In the genomic region with DNA sequence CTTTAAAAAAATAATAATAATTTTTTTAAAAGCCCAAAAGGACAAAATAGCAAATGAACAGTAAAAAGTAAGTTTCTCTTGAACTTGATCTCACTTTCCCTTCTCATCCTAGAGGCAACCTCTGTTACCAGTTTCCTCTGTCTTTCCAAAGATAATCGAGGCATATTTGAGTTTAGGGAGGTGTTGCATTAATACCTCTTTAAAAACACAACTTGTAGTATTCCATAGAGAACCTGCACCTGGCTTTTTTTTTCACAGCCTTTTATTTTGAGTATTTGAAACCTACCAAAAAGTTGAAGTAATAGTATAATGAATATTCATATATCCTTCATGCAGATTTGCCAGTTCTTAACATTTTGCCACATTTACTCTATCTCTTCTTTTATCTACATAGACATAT, we compare ENCODE assay signal across 15 cellular contexts. TPM values are rescaled to one million over a fixed set of nuclear protein-coding genes. Genes with fewer than 3 reads are reported as not detected.
DNase-seq lines count a peak whose midpoint lies in the region; ATAC-seq lines count a peak whose summit lies in the region.
"Had no signal": no experiment of that assay in that cellular context is flagged by ENCODE, and none has a peak within 500 bp of the region (broad histone marks: within the 10 kb centered on the region; RNA-seq: fewer than 3 reads in every experiment).

No MANE protein-coding gene starts in this region.

- peaks cover 97% of the 10 kb centered on the region for H3K79me2 ChIP-seq in GM23248 (ENCODE audit: insufficient read depth)

- ATAC-seq in naive thymus-derived CD4-positive, alpha-beta T cell = no peak
- ATAC-seq in GM18519 (IDR thresholded peaks at IDR 0.05; ENCODE audit: low FRiP score, unreplicated experiment) = no peak
- ATAC-seq: left lobe of liver had no signal

- H3K27me3 Mint-ChIP-seq in activated T-helper 1 cell treated with anti-CD3 and anti-CD28 coated beads, Interleukin-12 subunit alpha, Interleukin-12 subunit beta, Interleukin-2, Interleukin-4 antibody, amounts not matched to agents 30 ng/mL and 10 ng/mL and 1 ng/mL, durations not matched to agents 14 hours and 24 hours and 36 hours (ENCODE audit: insufficient read depth) = no peaks in the 10 kb centered on the region
- H3K27me3 Mint-ChIP-seq in naive thymus-derived CD4-positive, alpha-beta T cell = no peaks in the 10 kb centered on the region

- POLR2A ChIA-PET in naive thymus-derived CD4-positive, alpha-beta T cell (lab: Charles Lee) = interaction anchor here (0.6 to 28.9 kb wide), 3 partner anchors 6 to 93 kb away, joined by 5 to 1077 read pairs (median 1077); a partner anchor contains a TSS

- in situ Hi-C loops in GM23248 (cut with MboI) = no loop called here

- peaks cover 6% of the 10 kb centered on the region; the same call in 1 of the 2 replicates for H3F3A ChIP-seq in GM23248 (ENCODE audit: insufficient read depth)

- no peak for DNase-seq in GM23248
- no peak for DNase-seq in activated T-helper 1 cell treated with anti-CD3 and anti-CD28 coated beads, Interleukin-12 subunit alpha, Interleukin-12 subunit beta, Interleukin-2, Interleukin-4 antibody, amounts not matched to agents 30 ng/mL and 10 ng/mL and 1 ng/mL, durations not matched to agents 14 hours and 24 hours and 36 hours (ENCODE audit: low spot score)
- DNase-seq in naive thymus-derived CD4-positive, alpha-beta T cell = no peak
- DNase-seq in COLO668 (lab: John Stamatoyannopoulos, UW; ENCODE audit: unreplicated experiment) = no peak
- DNase-seq in medulla oblongata (ENCODE audit: extremely low spot score) = no peak
- DNase-seq in SHP77 (lab: John Stamatoyannopoulos, UW) = no peak
- DNase-seq: effector CD8-positive, alpha-beta T cell; NCI-H1694; trophoblast cell had no signal

- peaks cover 80% of the 10 kb centered on the region for H3K4me1 Mint-ChIP-seq in activated T-helper 1 cell treated with anti-CD3 and anti-CD28 coated beads, Interleukin-12 subunit alpha, Interleukin-12 subunit beta, Interleukin-2, Interleukin-4 antibody, amounts not matched to agents 30 ng/mL and 10 ng/mL and 1 ng/mL, durations not matched to agents 14 hours and 24 hours and 36 hours (ENCODE audit: low read depth)
- H3K4me1 Mint-ChIP-seq in naive thymus-derived CD4-positive, alpha-beta T cell = peaks cover 56 to 95% (median 86%) of the 10 kb centered on the region in 7 donors

- intact Hi-C loops in activated T-helper 1 cell treated with anti-CD3 and anti-CD28 coated beads, Interleukin-12 subunit alpha, Interleukin-12 subunit beta, Interleukin-2, Interleukin-4 antibody, amounts not matched to agents 30 ng/mL and 10 ng/mL and 1 ng/mL, durations not matched to agents 14 hours and 24 hours and 36 hours (cut with micrococcal nuclease) = no loop called here
- intact Hi-C loops in naive thymus-derived CD4-positive, alpha-beta T cell (cut with micrococcal nuclease) = no loop called here

- 54 to 66% methylated on average over 1 of the region's 1 CpG for WGBS in GM23248 (ENCODE audit: low coverage in 1 of 2, low lambda C conversion rate in 2 of 2, missing lambda C conversion rate in 2 of 2), 2 experiments

- peak overlapping the region; percentile 89; the same call in 1 of the 2 replicates for H3K27ac ChIP-seq in BLaER1
- H3K27ac ChIP-seq in GM23248 = peak overlapping the region; percentile 34
- H3K27ac ChIP-seq in naive thymus-derived CD4-positive, alpha-beta T cell (ENCODE audit: low read depth, low read length) = peak overlapping the region; percentile 92

- no peak overlapping the region for H2AFZ ChIP-seq in GM23248

- peaks cover 94% of the 10 kb centered on the region for H3K4me1 ChIP-seq in BLaER1
- peaks cover 25% of the 10 kb centered on the region for H3K4me1 ChIP-seq in GM23248 (ENCODE audit: insufficient read depth)
- peaks cover 86 to 97% of the 10 kb centered on the region in 2 donors for H3K4me1 ChIP-seq in naive thymus-derived CD4-positive, alpha-beta T cell (ENCODE audit: control insufficient read depth in 2 of 2, insufficient read depth in 2 of 2, low read length in 2 of 2)

- peaks cover 43% of the 10 kb centered on the region for H3K36me3 Mint-ChIP-seq in activated T-helper 1 cell treated with anti-CD3 and anti-CD28 coated beads, Interleukin-12 subunit alpha, Interleukin-12 subunit beta, Interleukin-2, Interleukin-4 antibody, amounts not matched to agents 30 ng/mL and 10 ng/mL and 1 ng/mL, durations not matched to agents 14 hours and 24 hours and 36 hours (ENCODE audit: low read depth)
- peaks cover 0 to 47% (median 6%) of the 10 kb centered on the region in 5 donors for H3K36me3 Mint-ChIP-seq in naive thymus-derived CD4-positive, alpha-beta T cell

- H3K9ac ChIP-seq in BLaER1 = peak overlapping the region; percentile 78
- H3K9ac ChIP-seq in GM23248 = 0 out of 2 replicates have a peak overlapping the region, but pooled peaks have one; percentile 4

- H3K4me3 Mint-ChIP-seq in activated T-helper 1 cell treated with anti-CD3 and anti-CD28 coated beads, Interleukin-12 subunit alpha, Interleukin-12 subunit beta, Interleukin-2, Interleukin-4 antibody, amounts not matched to agents 30 ng/mL and 10 ng/mL and 1 ng/mL, durations not matched to agents 14 hours and 24 hours and 36 hours = peak overlapping the region; percentile 75
- peak overlapping the region; percentile 69 to 97 (median 88) for H3K4me3 Mint-ChIP-seq in naive thymus-derived CD4-positive, alpha-beta T cell

- no peaks in the 10 kb centered on the region for H3K9me3 ChIP-seq in BLaER1
- no peaks in the 10 kb centered on the region for H3K9me3 ChIP-seq in GM23248 (ENCODE audit: low read depth)
- no peaks in the 10 kb centered on the region for H3K9me3 ChIP-seq in naive thymus-derived CD4-positive, alpha-beta T cell (ENCODE audit: control insufficient read depth in 2 of 3, low read length in 3 of 3)

- no peaks in the 10 kb centered on the region for H3K9me2 ChIP-seq in GM23248 (ENCODE audit: insufficient read depth)

- H3K27ac Mint-ChIP-seq in activated T-helper 1 cell treated with anti-CD3 and anti-CD28 coated beads, Interleukin-12 subunit alpha, Interleukin-12 subunit beta, Interleukin-2, Interleukin-4 antibody, amounts not matched to agents 30 ng/mL and 10 ng/mL and 1 ng/mL, durations not matched to agents 14 hours and 24 hours and 36 hours = peak overlapping the region; percentile 91
- H3K27ac Mint-ChIP-seq in naive thymus-derived CD4-positive, alpha-beta T cell = peak overlapping the region; percentile 83 to 98 (median 95)

- no peaks in the 10 kb centered on the region for H3K27me3 ChIP-seq in BLaER1
- H3K27me3 ChIP-seq in GM23248 (replicated peaks; ENCODE audit: insufficient read depth) = no peaks in the 10 kb centered on the region
- H3K27me3 ChIP-seq in naive thymus-derived CD4-positive, alpha-beta T cell (ENCODE audit: control insufficient read depth in 2 of 2, insufficient read depth in 2 of 2, low read length in 2 of 2) = no peaks in the 10 kb centered on the region

- CTCF ChIA-PET in naive thymus-derived CD4-positive, alpha-beta T cell (lab: Charles Lee) = interaction anchor here (0.6 to 26.1 kb wide), 3 partner anchors 9 to 156 kb away, joined by 3 to 1110 read pairs (median 3); a partner anchor contains a TSS

- no peaks in the 10 kb centered on the region for H3K9me3 Mint-ChIP-seq in activated T-helper 1 cell treated with anti-CD3 and anti-CD28 coated beads, Interleukin-12 subunit alpha, Interleukin-12 subunit beta, Interleukin-2, Interleukin-4 antibody, amounts not matched to agents 30 ng/mL and 10 ng/mL and 1 ng/mL, durations not matched to agents 14 hours and 24 hours and 36 hours
- no peaks in the 10 kb centered on the region for H3K9me3 Mint-ChIP-seq in naive thymus-derived CD4-positive, alpha-beta T cell

- H4K20me1 ChIP-seq in BLaER1 = peaks cover 98% of the 10 kb centered on the region
- H4K20me1 ChIP-seq in GM23248 (ENCODE audit: insufficient read depth) = no peaks in the 10 kb centered on the region; the same call in 1 of the 2 replicates

- H3K4me2 ChIP-seq in BLaER1 (peak overlapping the region; percentile 99), GM23248 (ENCODE audit: unreplicated experiment) (no peak overlapping the region)

- H3K36me3 ChIP-seq in BLaER1 (peaks cover 29% of the 10 kb centered on the region), GM23248 (ENCODE audit: low read depth) (no peaks in the 10 kb centered on the region)
- no peaks in the 10 kb centered on the region for H3K36me3 ChIP-seq in naive thymus-derived CD4-positive, alpha-beta T cell (ENCODE audit: control insufficient read depth in 2 of 3, insufficient read depth in 3 of 3, low read length in 3 of 3)

- H3K4me3 ChIP-seq in BLaER1 (peak overlapping the region; percentile 64), GM23248 (no peak overlapping the region)
- no peak overlapping the region for H3K4me3 ChIP-seq in naive thymus-derived CD4-positive, alpha-beta T cell (ENCODE audit: low read length)

RNA-seq across cellular contexts. Expression of a gene that starts 9.1 kb away (rescaled TPM):
- 18.0 and 21.0 TPM in 2 replicates for total RNA-seq in GM23248 (2014; rRNA removed; shearing (Covaris generic))
- polyA plus RNA-seq in GM23248 (2016; fragmentation: Nextera tagmentation; extraction: Ambion mirVana) = 11.0 and 12.0 TPM in 2 replicates
- total RNA-seq in activated T-helper 1 cell treated with anti-CD3 and anti-CD28 coated beads, Interleukin-12 subunit alpha, Interleukin-12 subunit beta, Interleukin-2, Interleukin-4 antibody, amounts not matched to agents 30 ng/mL and 10 ng/mL and 1 ng/mL, durations not matched to agents 14 hours and 24 hours and 36 hours = 348 and 362 TPM in 2 replicates
- 100 to 1,000 TPM; 163 to 421 (median 228) TPM for total RNA-seq in naive thymus-derived CD4-positive, alpha-beta T cell
- polyA plus RNA-seq in naive thymus-derived CD4-positive, alpha-beta T cell = 100 to 1,000 TPM in 1 of 2 donors, 10 to 100 TPM in 1; 67.7 to 144 TPM

RNA-seq across cellular contexts. Expression of a gene that starts 21.6 kb away (rescaled TPM):
- total RNA-seq in GM23248 (2014; rRNA removed; shearing (Covaris generic)) = not detected in 2 replicates
- polyA plus RNA-seq in GM23248 (2016; fragmentation: Nextera tagmentation; extraction: Ambion mirVana) = not detected in 2 replicates
- total RNA-seq in activated T-helper 1 cell treated with anti-CD3 and anti-CD28 coated beads, Interleukin-12 subunit alpha, Interleukin-12 subunit beta, Interleukin-2, Interleukin-4 antibody, amounts not matched to agents 30 ng/mL and 10 ng/mL and 1 ng/mL, durations not matched to agents 14 hours and 24 hours and 36 hours = 0.75 and 0.93 TPM in 2 replicates
- 1 to 10 TPM in 4 of 5 experiments, under 1 TPM in 1; 0.35 to 2.4 (median 1.3) TPM for total RNA-seq in naive thymus-derived CD4-positive, alpha-beta T cell
- polyA plus RNA-seq in naive thymus-derived CD4-positive, alpha-beta T cell = not detected
- total RNA-seq: HT-29, left lobe of liver had no signal

RNA-seq across cellular contexts. Expression of a gene that starts 35.4 kb away (rescaled TPM):
- total RNA-seq in GM23248 (2014; rRNA removed; shearing (Covaris generic)) = not detected in 2 replicates
- not detected in 2 replicates for polyA plus RNA-seq in GM23248 (2016; fragmentation: Nextera tagmentation; extraction: Ambion mirVana)
- 0.17 and 0.29 TPM in 2 replicates for total RNA-seq in activated T-helper 1 cell treated with anti-CD3 and anti-CD28 coated beads, Interleukin-12 subunit alpha, Interleukin-12 subunit beta, Interleukin-2, Interleukin-4 antibody, amounts not matched to agents 30 ng/mL and 10 ng/mL and 1 ng/mL, durations not matched to agents 14 hours and 24 hours and 36 hours
- under 1 TPM in 2 of 5 experiments, not detected in 3; 0.27 to 0.60 TPM for total RNA-seq in naive thymus-derived CD4-positive, alpha-beta T cell
- polyA plus RNA-seq in naive thymus-derived CD4-positive, alpha-beta T cell = not detected
- total RNA-seq: glomerular endothelial cell, left lobe of liver had no signal
- polyA plus RNA-seq: adipose tissue had no signal

RNA-seq across cellular contexts. Expression of a gene that starts 42.4 kb away (rescaled TPM):
- total RNA-seq in GM23248 (2014; rRNA removed; shearing (Covaris generic)) = not detected in 2 replicates
- not detected in 2 replicates for polyA plus RNA-seq in GM23248 (2016; fragmentation: Nextera tagmentation; extraction: Ambion mirVana)
- not detected in 2 replicates for total RNA-seq in activated T-helper 1 cell treated with anti-CD3 and anti-CD28 coated beads, Interleukin-12 subunit alpha, Interleukin-12 subunit beta, Interleukin-2, Interleukin-4 antibody, amounts not matched to agents 30 ng/mL and 10 ng/mL and 1 ng/mL, durations not matched to agents 14 hours and 24 hours and 36 hours
- not detected for total RNA-seq in naive thymus-derived CD4-positive, alpha-beta T cell
- not detected for polyA plus RNA-seq in naive thymus-derived CD4-positive, alpha-beta T cell
- total RNA-seq: glomerular endothelial cell, HT-29 had no signal

RNA-seq across cellular contexts. Expression of a gene that starts 51.9 kb away (rescaled TPM):
- total RNA-seq in GM23248 (2014; rRNA removed; shearing (Covaris generic)) = 29.1 and 30.3 TPM in 2 replicates
- 14.0 and 14.6 TPM in 2 replicates for polyA plus RNA-seq in GM23248 (2016; fragmentation: Nextera tagmentation; extraction: Ambion mirVana)
- 52.1 and 52.4 TPM in 2 replicates for total RNA-seq in activated T-helper 1 cell treated with anti-CD3 and anti-CD28 coated beads, Interleukin-12 subunit alpha, Interleukin-12 subunit beta, Interleukin-2, Interleukin-4 antibody, amounts not matched to agents 30 ng/mL and 10 ng/mL and 1 ng/mL, durations not matched to agents 14 hours and 24 hours and 36 hours
- 100 to 1,000 TPM in 1 of 5 experiments, 10 to 100 TPM in 4; 53.2 to 106 (median 59.2) TPM for total RNA-seq in naive thymus-derived CD4-positive, alpha-beta T cell
- 10 to 100 TPM; 15.4 to 32.8 TPM for polyA plus RNA-seq in naive thymus-derived CD4-positive, alpha-beta T cell

Comparison
In these comparisons a context has a peak if more than half of its experiments do, and no peak if none do; other contexts are left out.
1. H3K27ac ChIP-seq: peak in every context shown above with its lines; median percentile 92 in naive thymus-derived CD4-positive, alpha-beta T cell; 89 in BLaER1; 34 in GM23248.